Comparison of ENCODE assay signal across 23 cellular contexts in genomic region chr11:46079662-46080061, GRCh38.
"Had no signal": no experiment of that assay in that cellular context is flagged by ENCODE, and none has a peak within 500 bp of the region (broad histone marks: within the 10 kb centered on the region; RNA-seq: fewer than 3 reads in every experiment).

No MANE protein-coding gene starts in this region.

- H3K79me2 ChIP-seq: hepatocyte had no signal

- H3K9me3 ChIP-seq: left ventricle myocardium inferior, mucosa of descending colon, ovary, right atrium auricular region, right lobe of liver, tibial nerve, uterus had no signal

- H3K4me3 ChIP-seq: hepatocyte, left ventricle myocardium inferior, lung, mucosa of descending colon, ovary, right atrium auricular region, right lobe of liver, smooth muscle cell, tibial nerve, uterus had no signal

- H3K4me1 ChIP-seq: left ventricle myocardium inferior, right lobe of liver, tibial nerve, uterus had no signal

- H3K27me3 ChIP-seq: hepatocyte, ovary, right atrium auricular region, right lobe of liver, tibial nerve, uterus had no signal

- H3K9me3 Mint-ChIP-seq: naive thymus-derived CD8-positive, alpha-beta T cell; nephron progenitor cell; stimulated activated memory B cell treated with anti-CD40 and anti-IgM and Interleukin-4, amounts not matched to agents 10 μg/mL and 1 μg/mL and 100 μg/mL, for 72 hours; type B pancreatic cell had no signal

- DNase-seq: islet precursor cell; left ventricle myocardium inferior; mesendoderm; midbrain; mucosa of descending colon; naive thymus-derived CD8-positive, alpha-beta T cell; nephron progenitor cell; ovary; right lobe of liver; stimulated activated CD4-positive, alpha-beta T cell treated with anti-CD3 and anti-CD28 coated beads, Interleukin-1b, Interleukin-23, amount 100 ng/mL, for 48 hours; stimulated activated CD4-positive, alpha-beta T cell treated with anti-CD3 and anti-CD28 coated beads, Interleukin-2, amount 100 ng/mL, for 48 hours; stimulated activated CD4-positive, alpha-beta T cell treated with anti-CD3 and anti-CD28 coated beads, Interleukin-4, amount 100 ng/mL, for 4 hours; stimulated activated CD8-positive, alpha-beta memory T cell treated with anti-CD3 and anti-CD28 coated beads, Interleukin-4, amount 100 ng/mL, for 48 hours; stimulated activated naive CD4-positive, alpha-beta T cell treated with Interleukin-2 at 50 U/mL for 16 hours; uterus had no signal

- H3K36me3 ChIP-seq: ovary, right atrium auricular region, uterus had no signal

- H3K4me2 ChIP-seq: hepatocyte, smooth muscle cell had no signal

- H3K27me3 Mint-ChIP-seq: naive thymus-derived CD8-positive, alpha-beta T cell; progenitor cell of endocrine pancreas; stimulated activated memory B cell treated with anti-CD40 and anti-IgM and Interleukin-4, amounts not matched to agents 10 μg/mL and 1 μg/mL and 100 μg/mL, for 72 hours; type B pancreatic cell had no signal

- H3K27ac Mint-ChIP-seq: naive thymus-derived CD8-positive, alpha-beta T cell; nephron progenitor cell; progenitor cell of endocrine pancreas; stimulated activated memory B cell treated with anti-CD40 and anti-IgM and Interleukin-4, amounts not matched to agents 10 μg/mL and 1 μg/mL and 100 μg/mL, for 72 hours; type B pancreatic cell had no signal

- H3K4me1 Mint-ChIP-seq: stimulated activated memory B cell treated with anti-CD40 and anti-IgM and Interleukin-4, amounts not matched to agents 10 μg/mL and 1 μg/mL and 100 μg/mL, for 72 hours had no signal

- H2AFZ ChIP-seq: hepatocyte had no signal

- H3K27ac ChIP-seq: hepatocyte, left ventricle myocardium inferior, ovary, right atrium auricular region, right lobe of liver, tibial nerve, uterus had no signal

- ATAC-seq: mucosa of descending colon; naive thymus-derived CD8-positive, alpha-beta T cell; right lobe of liver; stimulated activated memory B cell treated with anti-CD40 and anti-IgM and Interleukin-4, amounts not matched to agents 10 μg/mL and 1 μg/mL and 100 μg/mL, for 72 hours had no signal

- H3K4me3 Mint-ChIP-seq: naive thymus-derived CD8-positive, alpha-beta T cell; nephron progenitor cell; stimulated activated memory B cell treated with anti-CD40 and anti-IgM and Interleukin-4, amounts not matched to agents 10 μg/mL and 1 μg/mL and 100 μg/mL, for 72 hours; type B pancreatic cell had no signal
